1 cellular context compared by ENCODE assay signal in genomic region chr12:117207675-117208074, GRCh38.
TF ChIP-seq lines count a peak whose summit lies in the region.

No MANE protein-coding gene starts in this region.

TF ChIP-seq in HEK293, 187 proteins besides CTCF, POLR2A, EP300 and RAD21 (continued from another document):
- TF ChIP-seq, protein P1, sequence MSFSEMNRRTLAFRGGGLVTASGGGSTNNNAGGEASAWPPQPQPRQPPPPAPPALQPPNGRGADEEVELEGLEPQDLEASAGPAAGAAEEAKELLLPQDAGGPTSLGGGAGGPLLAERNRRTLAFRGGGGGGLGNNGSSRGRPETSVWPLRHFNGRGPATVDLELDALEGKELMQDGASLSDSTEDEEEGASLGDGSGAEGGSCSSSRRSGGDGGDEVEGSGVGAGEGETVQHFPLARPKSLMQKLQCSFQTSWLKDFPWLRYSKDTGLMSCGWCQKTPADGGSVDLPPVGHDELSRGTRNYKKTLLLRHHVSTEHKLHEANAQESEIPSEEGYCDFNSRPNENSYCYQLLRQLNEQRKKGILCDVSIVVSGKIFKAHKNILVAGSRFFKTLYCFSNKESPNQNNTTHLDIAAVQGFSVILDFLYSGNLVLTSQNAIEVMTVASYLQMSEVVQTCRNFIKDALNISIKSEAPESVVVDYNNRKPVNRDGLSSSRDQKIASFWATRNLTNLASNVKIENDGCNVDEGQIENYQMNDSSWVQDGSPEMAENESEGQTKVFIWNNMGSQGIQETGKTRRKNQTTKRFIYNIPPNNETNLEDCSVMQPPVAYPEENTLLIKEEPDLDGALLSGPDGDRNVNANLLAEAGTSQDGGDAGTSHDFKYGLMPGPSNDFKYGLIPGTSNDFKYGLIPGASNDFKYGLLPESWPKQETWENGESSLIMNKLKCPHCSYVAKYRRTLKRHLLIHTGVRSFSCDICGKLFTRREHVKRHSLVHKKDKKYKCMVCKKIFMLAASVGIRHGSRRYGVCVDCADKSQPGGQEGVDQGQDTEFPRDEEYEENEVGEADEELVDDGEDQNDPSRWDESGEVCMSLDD (tag by site-specific recombination; IDR thresholded peaks at IDR 0.05), result no peak
- TF ChIP-seq ZBTB20 (tag by site-specific recombination; IDR thresholded peaks at IDR 0.05) (no peak), ZNF311 (tag by site-specific recombination; IDR thresholded peaks at IDR 0.05; ENCODE audit: borderline replicate concordance) (no peak), MEIS1 (CRISPR knock-in tag; IDR thresholded peaks at IDR 0.05; ENCODE audit: borderline replicate concordance) (no peak), ZNF692 (tag by site-specific recombination; IDR thresholded peaks at IDR 0.05) (no peak), MZF1 (tag by site-specific recombination; IDR thresholded peaks at IDR 0.05; ENCODE audit: borderline replicate concordance) (no peak), PRDM1 (tag by site-specific recombination; IDR thresholded peaks at IDR 0.05) (peak; percentile 72), ZNF174 (tag by site-specific recombination; IDR thresholded peaks at IDR 0.05) (no peak), ZNF426 (tag by site-specific recombination; IDR thresholded peaks at IDR 0.05) (no peak), ZNF114 (tag by site-specific recombination; IDR thresholded peaks at IDR 0.05) (no peak), ZNF223 (tag by site-specific recombination; IDR thresholded peaks at IDR 0.05) (no peak), SP3 (tag by site-specific recombination; IDR thresholded peaks at IDR 0.05) (no peak), ZNF776 (tag by site-specific recombination; IDR thresholded peaks at IDR 0.05; ENCODE audit: borderline replicate concordance) (no peak), ZNF19 (tag by site-specific recombination; IDR thresholded peaks at IDR 0.05; ENCODE audit: low read depth) (no peak), ZNF664 (tag by site-specific recombination; IDR thresholded peaks at IDR 0.05) (no peak), ZNF843 (tag by site-specific recombination; IDR thresholded peaks at IDR 0.05) (no peak), ZNF37A (tag by site-specific recombination; IDR thresholded peaks at IDR 0.05) (no peak), ZNF792 (tag by site-specific recombination; IDR thresholded peaks at IDR 0.05) (no peak), ZNF549 (tag by site-specific recombination; IDR thresholded peaks at IDR 0.05) (no peak), ZNF366 (tag by site-specific recombination; conservative IDR thresholded peaks at IDR 0.05) (0 out of 2 replicates have a peak, but pooled peaks have one; percentile 14), ZNF112 (tag by site-specific recombination; IDR thresholded peaks at IDR 0.05) (no peak)
- TF ChIP-seq, protein P2, sequence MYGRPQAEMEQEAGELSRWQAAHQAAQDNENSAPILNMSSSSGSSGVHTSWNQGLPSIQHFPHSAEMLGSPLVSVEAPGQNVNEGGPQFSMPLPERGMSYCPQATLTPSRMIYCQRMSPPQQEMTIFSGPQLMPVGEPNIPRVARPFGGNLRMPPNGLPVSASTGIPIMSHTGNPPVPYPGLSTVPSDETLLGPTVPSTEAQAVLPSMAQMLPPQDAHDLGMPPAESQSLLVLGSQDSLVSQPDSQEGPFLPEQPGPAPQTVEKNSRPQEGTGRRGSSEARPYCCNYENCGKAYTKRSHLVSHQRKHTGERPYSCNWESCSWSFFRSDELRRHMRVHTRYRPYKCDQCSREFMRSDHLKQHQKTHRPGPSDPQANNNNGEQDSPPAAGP (tag by site-specific recombination; IDR thresholded peaks at IDR 0.05), result 0 out of 2 replicates have a peak, but pooled peaks have one; percentile 60
